23 cellular contexts compared by ENCODE assay signal in genomic region chr1:211756471-211757020, GRCh38.
"Had no signal": no experiment of that assay in that cellular context is flagged by ENCODE, and none has a peak within 500 bp of the region (broad histone marks: within the 10 kb centered on the region; RNA-seq: fewer than 3 reads in every experiment).

No MANE protein-coding gene starts in this region.

- H3K27me3 Mint-ChIP-seq: naive thymus-derived CD8-positive, alpha-beta T cell; stimulated activated memory B cell treated with anti-CD40 and anti-IgM and Interleukin-4, amounts not matched to agents 10 μg/mL and 1 μg/mL and 100 μg/mL, for 72 hours; type B pancreatic cell had no signal

- H3K27me3 ChIP-seq: gastrocnemius medialis, spleen, stomach, tibial artery had no signal

- H3K9me3 ChIP-seq: gastrocnemius medialis, lower lobe of right lung, tibial artery had no signal

- H3K4me3 Mint-ChIP-seq: endodermal cell; naive thymus-derived CD8-positive, alpha-beta T cell; nephron progenitor cell; stimulated activated memory B cell treated with anti-CD40 and anti-IgM and Interleukin-4, amounts not matched to agents 10 μg/mL and 1 μg/mL and 100 μg/mL, for 72 hours; type B pancreatic cell had no signal

- H3K36me3 ChIP-seq: lower lobe of right lung had no signal

- H3K9me3 Mint-ChIP-seq: stimulated activated memory B cell treated with anti-CD40 and anti-IgM and Interleukin-4, amounts not matched to agents 10 μg/mL and 1 μg/mL and 100 μg/mL, for 72 hours; type B pancreatic cell had no signal

- H3K27ac Mint-ChIP-seq: endodermal cell; naive thymus-derived CD8-positive, alpha-beta T cell; nephron progenitor cell; stimulated activated memory B cell treated with anti-CD40 and anti-IgM and Interleukin-4, amounts not matched to agents 10 μg/mL and 1 μg/mL and 100 μg/mL, for 72 hours; type B pancreatic cell had no signal

- H3K4me3 ChIP-seq: gastrocnemius medialis, lower lobe of right lung, psoas muscle, skin epidermis, spleen, stomach, tibial artery had no signal

- DNase-seq: effector CD8-positive, alpha-beta T cell; endodermal cell; foreskin fibroblast; gastrocnemius medialis; head of caudate nucleus; left ventricle myocardium superior; lower lobe of right lung; naive thymus-derived CD8-positive, alpha-beta T cell; nephron progenitor cell; nucleus accumbens; posterior cingulate gyrus; psoas muscle; right cardiac atrium; spleen; stimulated activated CD4-positive, alpha-beta T cell treated with anti-CD3 and anti-CD28 coated beads, Interleukin-4, amount 100 ng/mL, for 4 hours; stomach; tibial artery had no signal

- FAIRE-seq: keratinocyte had no signal

- H3K4me1 ChIP-seq: gastrocnemius medialis, lower lobe of right lung, psoas muscle, stomach, tibial artery had no signal

- H3K27ac ChIP-seq: epithelial cell of prostate, gastrocnemius medialis, lower lobe of right lung, psoas muscle, skin epidermis, spleen, stomach, tibial artery had no signal

- ATAC-seq: esophagus mucosa; gastrocnemius medialis; left ventricle myocardium superior; lower lobe of right lung; naive thymus-derived CD8-positive, alpha-beta T cell; psoas muscle; right cardiac atrium; stimulated activated memory B cell treated with anti-CD40 and anti-IgM and Interleukin-4, amounts not matched to agents 10 μg/mL and 1 μg/mL and 100 μg/mL, for 72 hours had no signal
